Comparison of ENCODE assay signal across 7 cellular contexts in genomic region chr17:8192070-8192815, GRCh38. TPM values are rescaled to one million over a fixed set of nuclear protein-coding genes. Genes with fewer than 3 reads are reported as not detected.
DNase-seq lines count a peak whose midpoint lies in the region; ATAC-seq, FAIRE-seq and TF ChIP-seq lines count a peak whose summit lies in the region.

No MANE protein-coding gene starts in this region.

- H3K4me3 ChIP-seq in HUES48 (ENCODE audit: low read depth, low read length) (peak overlapping the region; percentile 65), OCI-LY7 (ENCODE audit: low read depth, low read length, poor library complexity, severe bottlenecking) (peak overlapping the region; percentile 65), neural cell (ENCODE audit: low read length) (peak overlapping the region; percentile 67)

- H3F3A ChIP-seq in neural cell (ENCODE audit: insufficient read depth, low read length, poor library complexity, severe bottlenecking): peaks cover 18% of the 10 kb centered on the region

- DNase-seq in GM18507 (ENCODE audit: extremely low spot score, insufficient read length, low read depth): no peak
- DNase-seq in OCI-LY7 (ENCODE audit: low spot score): peak; percentile 91
- DNase-seq in activated naive CD4-positive, alpha-beta T cell treated with anti-CD3 and anti-CD28 coated beads, Interleukin-2, amount 50 U/mL, for 72 hours (ENCODE audit: low spot score in 2 of 2): peak; percentile 62 to 70
- DNase-seq in germinal center (ENCODE audit: low spot score): peak; percentile 83

- TSS peak; percentile 91 for BruUV-seq in OCI-LY7 (replicated peaks; lab: Mats Ljungman, UMichigan)

- H3K79me2 ChIP-seq in OCI-LY7 (ENCODE audit: insufficient read depth, low read depth, low read length) (peaks cover 11% of the 10 kb centered on the region; the same call in 1 of the 2 replicates), neural cell (replicated peaks; ENCODE audit: insufficient read depth, low read length) (no peaks in the 10 kb centered on the region)

- H3K27me3 ChIP-seq in HUES48 (ENCODE audit: control insufficient read depth, insufficient read depth, low read length) (peaks cover 13% of the 10 kb centered on the region), neural cell (ENCODE audit: insufficient read depth, low read depth, low read length) (no peaks in the 10 kb centered on the region)

- no peak overlapping the region for H3K27ac Mint-ChIP-seq in activated naive CD4-positive, alpha-beta T cell treated with anti-CD3 and anti-CD28 coated beads, Interleukin-2, amount 50 U/mL, for 72 hours

- H3K27ac ChIP-seq in HUES48 (ENCODE audit: low read depth, low read length) (peak overlapping the region; percentile 82), OCI-LY7 (ENCODE audit: low read depth, low read length, poor library complexity, severe bottlenecking) (peak overlapping the region; percentile 60), neural cell (ENCODE audit: low read length) (peak overlapping the region; percentile 99)

- peaks cover 0 to 5% of the 10 kb centered on the region in 2 donors for H3K36me3 Mint-ChIP-seq in activated naive CD4-positive, alpha-beta T cell treated with anti-CD3 and anti-CD28 coated beads, Interleukin-2, amount 50 U/mL, for 72 hours

- TF ChIP-seq RAD21 in neural cell (conservative IDR thresholded peaks at IDR 0.05): no peak

- H3K9me2 ChIP-seq in OCI-LY7 (ENCODE audit: insufficient read depth, low read length): no peaks in the 10 kb centered on the region
- no peaks in the 10 kb centered on the region for H3K9me2 ChIP-seq in neural cell (ENCODE audit: insufficient read depth, low read length)

- H3K4me1 ChIP-seq in HUES48 (ENCODE audit: control insufficient read depth, insufficient read depth, low read length) (peaks cover 8% of the 10 kb centered on the region), OCI-LY7 (ENCODE audit: insufficient read depth, low read length, poor library complexity, severe bottlenecking) (peaks cover 44% of the 10 kb centered on the region)

- peak; percentile 34 to 54 for ATAC-seq in activated naive CD4-positive, alpha-beta T cell treated with anti-CD3 and anti-CD28 coated beads, Interleukin-2, amount 50 U/mL, for 72 hours
- ATAC-seq in GM19023 (IDR thresholded peaks at IDR 0.05; ENCODE audit: unreplicated experiment): no peak

- peak; percentile 93 for FAIRE-seq in GM18507 (lab: Jason Lieb, UNC)

- POLR2A ChIA-PET in OCI-LY7 (lab: Charles Lee): interaction anchor here (0.6 to 5.9 kb wide), 14 partner anchors 11 to 190 kb away, joined by 3 to 75 read pairs (median 5); partner anchors contain the start of genes AURKB, CTC1, SLC25A35 and TMEM107

- H3K9ac ChIP-seq in HUES48 (ENCODE audit: low read depth, low read length) (0 out of 2 replicates have a peak overlapping the region, but pooled peaks have one; percentile 27), neural cell (ENCODE audit: low read length) (peak overlapping the region; percentile 79)

- peak; percentile 47 for TF ChIP-seq EP300 in neural cell (conservative IDR thresholded peaks at IDR 0.05; ENCODE audit: poor library complexity, severe bottlenecking)

- TF ChIP-seq CTCF in OCI-LY7 (conservative IDR thresholded peaks at IDR 0.05; ENCODE audit: low read length): no peak
- no peak for TF ChIP-seq CTCF in neural cell (IDR thresholded peaks at IDR 0.05; ENCODE audit: poor library complexity, severe bottlenecking)

- CTCF ChIA-PET in OCI-LY7 (lab: Charles Lee; ENCODE audit: unreplicated experiment): interaction anchor here (1.2 to 1.9 kb wide), 2 partner anchors 29 to 109 kb away, joined by 4 read pairs; no protein-coding TSS in a partner anchor

- H3K9me3 ChIP-seq in HUES48 (ENCODE audit: control insufficient read depth, insufficient read depth, low read length) (no peaks in the 10 kb centered on the region), OCI-LY7 (ENCODE audit: low read length) (no peaks in the 10 kb centered on the region), neural cell (ENCODE audit: low read length) (no peaks in the 10 kb centered on the region)

- H3K9me3 Mint-ChIP-seq in activated naive CD4-positive, alpha-beta T cell treated with anti-CD3 and anti-CD28 coated beads, Interleukin-2, amount 50 U/mL, for 72 hours: no peaks in the 10 kb centered on the region

- H3K36me3 ChIP-seq in HUES48 (ENCODE audit: control insufficient read depth, insufficient read depth, low read length): no peaks in the 10 kb centered on the region
- H3K36me3 ChIP-seq in OCI-LY7 (ENCODE audit: insufficient read depth, low read length): no peaks in the 10 kb centered on the region
- no peaks in the 10 kb centered on the region for H3K36me3 ChIP-seq in neural cell (ENCODE audit: insufficient read depth, low read length)

- H2AFZ ChIP-seq in OCI-LY7 (ENCODE audit: low read length) (peak overlapping the region; percentile 68), neural cell (ENCODE audit: low read depth, low read length) (peak overlapping the region; percentile 97)

- H4K20me1 ChIP-seq in OCI-LY7 (ENCODE audit: insufficient read depth, low read length) (peaks cover 6% of the 10 kb centered on the region; the same call in 1 of the 2 replicates), neural cell (ENCODE audit: insufficient read depth) (peaks cover 3% of the 10 kb centered on the region)

- peak overlapping the region; percentile 72 for H3K4me2 ChIP-seq in OCI-LY7 (ENCODE audit: low read length)
- peak overlapping the region; percentile 100 for H3K4me2 ChIP-seq in neural cell (ENCODE audit: low read length)

- intact Hi-C loops in OCI-LY7 (cut with micrococcal nuclease; ENCODE audit: unreplicated experiment): no loop called here

TF ChIP-seq in neural cell, 6 proteins besides CTCF, POLR2A, EP300 and RAD21:
- TF ChIP-seq EZH2 (IDR thresholded peaks at IDR 0.05; ENCODE audit: borderline replicate concordance, insufficient read depth, low read length, poor library complexity, severe bottlenecking): no peak
- TF ChIP-seq MXI1 (conservative IDR thresholded peaks at IDR 0.05; ENCODE audit: poor library complexity, severe bottlenecking): peak; percentile 47
- TF ChIP-seq POLR2AphosphoS5 (IDR thresholded peaks at IDR 0.05): peak; percentile 98
- peak; percentile 26 for TF ChIP-seq SMC3 (conservative IDR thresholded peaks at IDR 0.05; ENCODE audit: poor library complexity)
- peak; percentile 95 for TF ChIP-seq REST (IDR thresholded peaks at IDR 0.05; ENCODE audit: borderline replicate concordance)
- TF ChIP-seq TAF1 (IDR thresholded peaks at IDR 0.05; ENCODE audit: low read depth): peak; percentile 93

RNA-seq across cellular contexts. Expression of gene BORCS6, which starts 2.3 kb away (rescaled TPM):
- 13.9 and 14.3 TPM in 2 replicates for total RNA-seq in OCI-LY7 (2014; rRNA removed; shearing (Covaris generic))
- total RNA-seq in OCI-LY7 (2022): 12.0 and 12.7 TPM in 2 replicates
- 1 to 10 TPM; 5.4 to 7.2 TPM for total RNA-seq in activated naive CD4-positive, alpha-beta T cell treated with anti-CD3 and anti-CD28 coated beads, Interleukin-2, amount 50 U/mL, for 72 hours
- polyA plus RNA-seq in neural cell: 12.1 and 13.7 TPM in 2 replicates
- polyA minus RNA-seq in neural cell: 12.0 and 14.6 TPM in 2 replicates

RNA-seq across cellular contexts. Expression of gene TMEM107, which starts 16.1 kb away (rescaled TPM):
- 34.6 and 57.0 TPM in 2 replicates for total RNA-seq in OCI-LY7 (2014; rRNA removed; shearing (Covaris generic))
- 43.9 and 45.4 TPM in 2 replicates for total RNA-seq in OCI-LY7 (2022)
- total RNA-seq in activated naive CD4-positive, alpha-beta T cell treated with anti-CD3 and anti-CD28 coated beads, Interleukin-2, amount 50 U/mL, for 72 hours: 10 to 100 TPM; 32.7 to 48.9 TPM
- polyA plus RNA-seq in neural cell: 23.3 and 31.7 TPM in 2 replicates
- 46.0 and 56.4 TPM in 2 replicates for polyA minus RNA-seq in neural cell

RNA-seq across cellular contexts. Expression of gene AURKB, which starts 18.1 kb away (rescaled TPM):
- total RNA-seq in OCI-LY7 (2014; rRNA removed; shearing (Covaris generic)): 248 and 283 TPM in 2 replicates
- total RNA-seq in OCI-LY7 (2022): 310 and 323 TPM in 2 replicates
- 100 to 1,000 TPM; 169 to 319 TPM for total RNA-seq in activated naive CD4-positive, alpha-beta T cell treated with anti-CD3 and anti-CD28 coated beads, Interleukin-2, amount 50 U/mL, for 72 hours
- 0.84 and 4.8 TPM in 2 replicates for polyA plus RNA-seq in neural cell
- 0.97 and 2.9 TPM in 2 replicates for polyA minus RNA-seq in neural cell

RNA-seq across cellular contexts. Expression of gene VAMP2, which starts 29.5 kb away (rescaled TPM):
- total RNA-seq in OCI-LY7 (2014; rRNA removed; shearing (Covaris generic)): 10.4 and 21.2 TPM in 2 replicates
- 40.9 and 45.1 TPM in 2 replicates for total RNA-seq in OCI-LY7 (2022)
- total RNA-seq in activated naive CD4-positive, alpha-beta T cell treated with anti-CD3 and anti-CD28 coated beads, Interleukin-2, amount 50 U/mL, for 72 hours: 10 to 100 TPM; 43.6 to 85.6 TPM
- 91.6 and 98.3 TPM in 2 replicates for polyA plus RNA-seq in neural cell
- polyA minus RNA-seq in neural cell: 80.3 and 88.3 TPM in 2 replicates

RNA-seq across cellular contexts. Expression of gene PER1, which starts 40.0 kb away (rescaled TPM):
- 13.9 and 15.4 TPM in 2 replicates for total RNA-seq in OCI-LY7 (2014; rRNA removed; shearing (Covaris generic))
- 38.0 and 48.0 TPM in 2 replicates for total RNA-seq in OCI-LY7 (2022)
- total RNA-seq in activated naive CD4-positive, alpha-beta T cell treated with anti-CD3 and anti-CD28 coated beads, Interleukin-2, amount 50 U/mL, for 72 hours: 100 to 1,000 TPM in 1 of 2 donors, 10 to 100 TPM in 1; 80.9 to 294 TPM
- 1.9 and 2.0 TPM in 2 replicates for polyA plus RNA-seq in neural cell
- polyA minus RNA-seq in neural cell: 16.8 and 20.2 TPM in 2 replicates
